9 cellular contexts compared by ENCODE assay signal in genomic region chr10:44383749-44384600, GRCh38. TPM values are rescaled to one million over a fixed set of nuclear protein-coding genes. Genes with fewer than 3 reads are reported as not detected.
DNase-seq lines count a peak whose midpoint lies in the region; ATAC-seq and TF ChIP-seq lines count a peak whose summit lies in the region.
"Had no signal": no experiment of that assay in that cellular context is flagged by ENCODE, and none has a peak within 500 bp of the region (broad histone marks: within the 10 kb centered on the region; RNA-seq: fewer than 3 reads in every experiment).

No MANE protein-coding gene starts in this region.

- in situ Hi-C loops in transverse colon (cut with MboI; ENCODE audit: low pct_ligation_motif_present in 1 of 4, low pct_unique_long_range_greater_than_20kb in 1 of 4, low sequenced_read_pairs in 3 of 4): loop anchor here (5.0 to 25.0 kb wide), 5 partner anchors 471 to 709 kb away; no protein-coding TSS in a partner anchor

- intact Hi-C loops in transverse colon (cut with DNase I; ENCODE audit: low total_unique reads): loop anchor here (5.0 to 10.0 kb wide), 2 partner anchors 59 to 332 kb away; no protein-coding TSS in a partner anchor

- H3K4me1 ChIP-seq in duodenal mucosa (ENCODE audit: control insufficient read depth in 1 of 2, insufficient read depth in 2 of 2, low read length in 2 of 2): peaks cover 0 to 5% of the 10 kb centered on the region in 2 donors
- H3K4me1 ChIP-seq in lung (ENCODE audit: control insufficient read depth in 2 of 2, insufficient read depth in 2 of 2, low read length in 2 of 2): peaks cover 0 to 13% of the 10 kb centered on the region in 2 donors
- peaks cover 0 to 21% (median 13%) of the 10 kb centered on the region in 4 donors for H3K4me1 ChIP-seq in transverse colon

- ATAC-seq in lung (ENCODE audit: insufficient read depth, low FRiP score) (no peak), HG02571 (IDR thresholded peaks at IDR 0.05; ENCODE audit: unreplicated experiment) (no peak), GM21423 (IDR thresholded peaks at IDR 0.05; ENCODE audit: unreplicated experiment) (no peak)

- H3K27me3 ChIP-seq in duodenal mucosa (ENCODE audit: control insufficient read depth in 1 of 2, insufficient read depth in 2 of 2, low read length in 2 of 2): peaks cover 16 to 18% of the 10 kb centered on the region in 2 donors
- H3K27me3 ChIP-seq in lung (ENCODE audit: control insufficient read depth, insufficient read depth): peaks cover 13% of the 10 kb centered on the region
- H3K27me3 ChIP-seq in transverse colon: peaks cover 37% of the 10 kb centered on the region

- H3K9me3 ChIP-seq in duodenal mucosa (ENCODE audit: control insufficient read depth in 1 of 2, low read length in 2 of 2) (no peaks in the 10 kb centered on the region), lung (ENCODE audit: control insufficient read depth in 2 of 2, insufficient read depth in 1 of 2, low read length in 1 of 2) (peaks cover 0 to 6% of the 10 kb centered on the region in 2 donors), transverse colon (no peaks in the 10 kb centered on the region)

- H3K4me3 ChIP-seq in duodenal mucosa (ENCODE audit: low read depth in 1 of 2, low read length in 2 of 2) (peak overlapping the region; percentile 38 to 66), lung (peak overlapping the region; percentile 59), transverse colon (peak overlapping the region; percentile 46 to 56 (median 53))

- peak overlapping the region in 1 of 2 donors; percentile 43 for H3K9ac ChIP-seq in duodenal mucosa (ENCODE audit: low read depth in 1 of 2, low read length in 2 of 2)

- no peak for TF ChIP-seq EP300 in transverse colon (IDR thresholded peaks at IDR 0.05; ENCODE audit: low read depth)

- DNase-seq in NCI-H2171 treated with DMSO at 0.1 percent for 48 hours (lab: John Stamatoyannopoulos, UW) (peak; percentile 28), NCI-H2171 (lab: John Stamatoyannopoulos, UW) (no peak), lung (ENCODE audit: low spot score) (no peak), transverse colon (no peak), AML-193 (lab: John Stamatoyannopoulos, UW) (no peak)
- DNase-seq: T-helper 1 cell had no signal

- no peak overlapping the region for H3K27ac ChIP-seq in duodenal mucosa (ENCODE audit: low read depth, low read length)
- H3K27ac ChIP-seq in lung (ENCODE audit: low read depth in 1 of 2, low read length in 1 of 2): peak overlapping the region; percentile 6 to 54
- peak overlapping the region; percentile 63 to 75 (median 70) for H3K27ac ChIP-seq in transverse colon

- H3K36me3 ChIP-seq in duodenal mucosa (ENCODE audit: control insufficient read depth in 1 of 2, insufficient read depth in 2 of 2, low read length in 2 of 2): no peaks in the 10 kb centered on the region
- H3K36me3 ChIP-seq in lung (ENCODE audit: control insufficient read depth in 2 of 2, insufficient read depth in 2 of 2, low read length in 2 of 2): no peaks in the 10 kb centered on the region
- no peaks in the 10 kb centered on the region for H3K36me3 ChIP-seq in transverse colon

- 1 to 3% methylated on average over 60 to 63 of the region's 63 CpGs for WGBS in lung, 2 donors
- WGBS in transverse colon (ENCODE audit: low coverage in 1 of 2), 2 donors: 8% methylated on average over 52 of the region's 63 CpGs; no CpG with 5 or more reads in 1 of the 2 donors

- TF ChIP-seq CTCF in lung (IDR thresholded peaks at IDR 0.05; ENCODE audit: control extremely low read depth, extremely low read depth) (no peak), transverse colon (IDR thresholded peaks at IDR 0.05) (no peak)

- TF ChIP-seq POLR2A in transverse colon (IDR thresholded peaks at IDR 0.05): no peak

RNA-seq across cellular contexts. Expression of gene CXCL12, which starts 0.9 kb away (rescaled TPM):
- total RNA-seq in lung (10 to 100 TPM; 72.1 to 91.4 TPM), transverse colon (10 to 100 TPM in 3 of 4 donors, 1 to 10 TPM in 1; 6.8 to 19.5 (median 17.9) TPM)
- 10 to 100 TPM; 23.7 to 31.5 TPM for polyA plus RNA-seq in lung
